Comparison of ENCODE assay signal across 14 cellular contexts in the genomic region with DNA sequence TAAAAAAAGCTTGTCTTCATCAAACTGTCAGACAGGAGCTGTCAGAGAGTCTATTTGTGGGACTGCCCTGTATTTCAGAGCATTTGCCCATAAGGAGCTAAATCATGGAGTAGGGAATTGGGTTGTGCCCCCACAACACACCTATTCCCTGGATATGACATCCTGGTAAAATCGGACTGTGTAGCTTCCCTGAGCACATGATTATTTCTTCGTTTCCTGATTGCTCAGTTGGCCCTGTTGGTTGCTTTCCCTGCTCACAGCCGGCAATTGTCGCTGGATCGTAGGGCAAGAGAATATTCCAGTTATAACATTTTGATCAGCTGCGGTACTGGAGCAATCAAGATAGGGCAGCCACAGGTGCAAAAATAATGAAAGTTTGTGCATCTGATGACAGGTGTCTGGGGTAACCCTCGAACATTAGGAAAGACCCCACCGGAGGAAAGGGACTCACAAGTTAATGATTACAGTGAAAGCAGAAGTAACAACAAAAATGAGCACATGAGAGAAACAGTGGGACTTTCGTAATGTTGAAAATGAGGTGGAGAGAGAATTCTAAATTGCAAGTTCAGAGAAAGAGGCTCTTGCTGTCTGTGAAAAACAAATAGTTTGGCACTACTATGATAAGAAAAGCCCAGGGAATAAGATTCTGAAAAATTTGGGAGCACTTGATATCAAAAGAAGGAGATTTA. TPM values are rescaled to one million over a fixed set of nuclear protein-coding genes. Genes with fewer than 3 reads are reported as not detected.
DNase-seq lines count a peak whose midpoint lies in the region; ATAC-seq, FAIRE-seq and TF ChIP-seq lines count a peak whose summit lies in the region.
"Had no signal": no experiment of that assay in that cellular context is flagged by ENCODE, and none has a peak within 500 bp of the region (broad histone marks: within the 10 kb centered on the region; RNA-seq: fewer than 3 reads in every experiment).

No MANE protein-coding gene starts in this region.

- peak; percentile 26 for DNase-seq in GM18507 (ENCODE audit: extremely low spot score, insufficient read length, low read depth)
- DNase-seq in kidney, result no peak
- no peak for DNase-seq in A172 (ENCODE audit: low spot score)
- DNase-seq in activated CD8-positive, alpha-beta memory T cell treated with anti-CD3 and anti-CD28 coated beads, Interleukin-2, amount 50 U/mL, for 48 hours, result no peak
- no peak for DNase-seq in neural progenitor cell (ENCODE audit: low spot score)
- DNase-seq: adrenal gland; CD4-positive, alpha-beta memory T cell; foreskin fibroblast; GOT3 had no signal

- H3K27ac Mint-ChIP-seq in neural progenitor cell, result no peak overlapping the region
- H3K27ac Mint-ChIP-seq: natural killer cell treated with Interleukin-12 subunit alpha and Interleukin-12 subunit beta and Interleukin-15 and Interleukin-18, amount 100 ng/mL, for 72 hours had no signal

- ATAC-seq in GM21717 (IDR thresholded peaks at IDR 0.05; ENCODE audit: unreplicated experiment) (peak; percentile 48), HG03571 (IDR thresholded peaks at IDR 0.05; ENCODE audit: unreplicated experiment) (peak; percentile 73), gastroesophageal sphincter (no peak)
- ATAC-seq: natural killer cell treated with Interleukin-12 subunit alpha and Interleukin-12 subunit beta and Interleukin-15 and Interleukin-18, amount 100 ng/mL, for 72 hours had no signal

- H3K4me3 ChIP-seq in kidney (ENCODE audit: low read length in 2 of 2) (peak overlapping the region in 1 of 2 donors; percentile 12), gastroesophageal sphincter (no peak overlapping the region), neural progenitor cell (no peak overlapping the region)
- H3K4me3 ChIP-seq: adrenal gland had no signal

- H3F3A ChIP-seq in neural progenitor cell (ENCODE audit: low read depth), result no peaks in the 10 kb centered on the region

- no peaks in the 10 kb centered on the region for H3K36me3 ChIP-seq in kidney (ENCODE audit: control insufficient read depth in 1 of 2, insufficient read depth in 2 of 2, low read length in 2 of 2)
- H3K36me3 ChIP-seq in gastroesophageal sphincter, result no peaks in the 10 kb centered on the region
- no peaks in the 10 kb centered on the region for H3K36me3 ChIP-seq in neural progenitor cell
- H3K36me3 ChIP-seq: adrenal gland had no signal

- TF ChIP-seq CTCF in kidney (IDR thresholded peaks at IDR 0.05; ENCODE audit: borderline replicate concordance, extremely low read depth, insufficient read depth) (no peak), gastroesophageal sphincter (IDR thresholded peaks at IDR 0.05) (no peak), neural progenitor cell (IDR thresholded peaks at IDR 0.05) (no peak)

- H3K36me3 Mint-ChIP-seq in neural progenitor cell, result no peaks in the 10 kb centered on the region
- H3K36me3 Mint-ChIP-seq: CD4-positive, alpha-beta memory T cell; natural killer cell treated with Interleukin-12 subunit alpha and Interleukin-12 subunit beta and Interleukin-15 and Interleukin-18, amount 100 ng/mL, for 72 hours had no signal

- 52 to 77% methylated on average over 4 to 6 of the region's 9 CpGs for WGBS in gastroesophageal sphincter (ENCODE audit: low coverage in 1 of 2), 2 donors

- H2AFZ ChIP-seq in neural progenitor cell (replicated peaks), result no peak overlapping the region

- H3K4me2 ChIP-seq in neural progenitor cell, result no peak overlapping the region

- H3K27me3 ChIP-seq in gastroesophageal sphincter (no peaks in the 10 kb centered on the region), neural progenitor cell (no peaks in the 10 kb centered on the region)
- H3K27me3 ChIP-seq: adrenal gland had no signal

- H3K27me3 Mint-ChIP-seq in neural progenitor cell (ENCODE audit: insufficient read depth, low read depth), result peaks cover 2% of the 10 kb centered on the region

- no peaks in the 10 kb centered on the region for H3K79me2 ChIP-seq in neural progenitor cell (ENCODE audit: low read depth)

- H3K9me3 ChIP-seq in kidney (ENCODE audit: control insufficient read depth in 1 of 2, low read length in 2 of 2) (no peaks in the 10 kb centered on the region), gastroesophageal sphincter (no peaks in the 10 kb centered on the region), neural progenitor cell (ENCODE audit: low read depth) (no peaks in the 10 kb centered on the region)
- H3K9me3 ChIP-seq: adrenal gland had no signal

- H4K20me1 ChIP-seq in neural progenitor cell (ENCODE audit: low read depth), result no peaks in the 10 kb centered on the region

- intact Hi-C loops in kidney (cut with DNase I), result no loop called here

- no peak for TF ChIP-seq POLR2A in gastroesophageal sphincter (IDR thresholded peaks at IDR 0.05)

- H3K4me1 Mint-ChIP-seq in neural progenitor cell, result no peaks in the 10 kb centered on the region
- H3K4me1 Mint-ChIP-seq: CD4-positive, alpha-beta memory T cell had no signal

- no peak for TF ChIP-seq EP300 in gastroesophageal sphincter (IDR thresholded peaks at IDR 0.05)

- H3K4me3 Mint-ChIP-seq in neural progenitor cell, result no peak overlapping the region
- H3K4me3 Mint-ChIP-seq: CD4-positive, alpha-beta memory T cell; natural killer cell treated with Interleukin-12 subunit alpha and Interleukin-12 subunit beta and Interleukin-15 and Interleukin-18, amount 100 ng/mL, for 72 hours had no signal

- FAIRE-seq in GM18507 (lab: Jason Lieb, UNC) (peak; percentile 66), kidney (lab: Jason Lieb, UNC) (no peak)
- FAIRE-seq: TTC549 had no signal

- H3K9me3 Mint-ChIP-seq in neural progenitor cell, result no peaks in the 10 kb centered on the region
- H3K9me3 Mint-ChIP-seq: natural killer cell treated with Interleukin-12 subunit alpha and Interleukin-12 subunit beta and Interleukin-15 and Interleukin-18, amount 100 ng/mL, for 72 hours had no signal

- H3K27ac ChIP-seq in kidney (ENCODE audit: low read depth in 2 of 2, low read length in 2 of 2) (peak overlapping the region; percentile 78 to 92), gastroesophageal sphincter (no peak overlapping the region), neural progenitor cell (no peak overlapping the region)
- H3K27ac ChIP-seq: adrenal gland had no signal

- H3K4me1 ChIP-seq in kidney (ENCODE audit: control insufficient read depth in 1 of 2, insufficient read depth in 1 of 2, low read depth in 1 of 2, low read length in 2 of 2) (peaks cover 6 to 14% of the 10 kb centered on the region in 2 donors), gastroesophageal sphincter (no peaks in the 10 kb centered on the region), neural progenitor cell (no peaks in the 10 kb centered on the region)
- H3K4me1 ChIP-seq: adrenal gland had no signal

- H3K9ac ChIP-seq in kidney (ENCODE audit: low read length in 2 of 2) (peak overlapping the region in 1 of 2 donors; percentile 35), neural progenitor cell (no peak overlapping the region)

RNA-seq across cellular contexts. Expression of a gene that starts 0.5 kb away (rescaled TPM):
- total RNA-seq in kidney, result 2.9 TPM
- 0.24 TPM for polyA plus RNA-seq in kidney (ENCODE audit: insufficient read depth, low read depth, low replicate concordance)
- not detected in 2 replicates for total RNA-seq in A172 (2014; rRNA removed; shearing (Covaris generic))
- 1 to 10 TPM in 1 of 4 donors, not detected in 3; 1.3 TPM for total RNA-seq in gastroesophageal sphincter
- total RNA-seq in neural progenitor cell (ENCODE audit: low replicate concordance), result not detected in 2 replicates
- total RNA-seq: CD4-positive, alpha-beta memory T cell; natural killer cell treated with Interleukin-12 subunit alpha and Interleukin-12 subunit beta and Interleukin-15 and Interleukin-18, amount 100 ng/mL, for 72 hours had no signal
- polyA plus RNA-seq: CD4-positive, alpha-beta memory T cell had no signal

Comparison
In these comparisons a context has a peak if more than half of its experiments do, and no peak if none do; other contexts are left out.
1. H3K27ac ChIP-seq: peak in kidney (2 of 2); none in gastroesophageal sphincter (0 of 4) and neural progenitor cell (single experiment).